1 cellular context compared by ENCODE assay signal in genomic region chr10:97570789-97571536, GRCh38.
TF ChIP-seq lines count a peak whose summit lies in the region.

No MANE protein-coding gene starts in this region.

TF ChIP-seq in WTC11, 78 proteins besides CTCF, POLR2A, EP300 and RAD21 (continued from another document):
- TF ChIP-seq, protein P1, sequence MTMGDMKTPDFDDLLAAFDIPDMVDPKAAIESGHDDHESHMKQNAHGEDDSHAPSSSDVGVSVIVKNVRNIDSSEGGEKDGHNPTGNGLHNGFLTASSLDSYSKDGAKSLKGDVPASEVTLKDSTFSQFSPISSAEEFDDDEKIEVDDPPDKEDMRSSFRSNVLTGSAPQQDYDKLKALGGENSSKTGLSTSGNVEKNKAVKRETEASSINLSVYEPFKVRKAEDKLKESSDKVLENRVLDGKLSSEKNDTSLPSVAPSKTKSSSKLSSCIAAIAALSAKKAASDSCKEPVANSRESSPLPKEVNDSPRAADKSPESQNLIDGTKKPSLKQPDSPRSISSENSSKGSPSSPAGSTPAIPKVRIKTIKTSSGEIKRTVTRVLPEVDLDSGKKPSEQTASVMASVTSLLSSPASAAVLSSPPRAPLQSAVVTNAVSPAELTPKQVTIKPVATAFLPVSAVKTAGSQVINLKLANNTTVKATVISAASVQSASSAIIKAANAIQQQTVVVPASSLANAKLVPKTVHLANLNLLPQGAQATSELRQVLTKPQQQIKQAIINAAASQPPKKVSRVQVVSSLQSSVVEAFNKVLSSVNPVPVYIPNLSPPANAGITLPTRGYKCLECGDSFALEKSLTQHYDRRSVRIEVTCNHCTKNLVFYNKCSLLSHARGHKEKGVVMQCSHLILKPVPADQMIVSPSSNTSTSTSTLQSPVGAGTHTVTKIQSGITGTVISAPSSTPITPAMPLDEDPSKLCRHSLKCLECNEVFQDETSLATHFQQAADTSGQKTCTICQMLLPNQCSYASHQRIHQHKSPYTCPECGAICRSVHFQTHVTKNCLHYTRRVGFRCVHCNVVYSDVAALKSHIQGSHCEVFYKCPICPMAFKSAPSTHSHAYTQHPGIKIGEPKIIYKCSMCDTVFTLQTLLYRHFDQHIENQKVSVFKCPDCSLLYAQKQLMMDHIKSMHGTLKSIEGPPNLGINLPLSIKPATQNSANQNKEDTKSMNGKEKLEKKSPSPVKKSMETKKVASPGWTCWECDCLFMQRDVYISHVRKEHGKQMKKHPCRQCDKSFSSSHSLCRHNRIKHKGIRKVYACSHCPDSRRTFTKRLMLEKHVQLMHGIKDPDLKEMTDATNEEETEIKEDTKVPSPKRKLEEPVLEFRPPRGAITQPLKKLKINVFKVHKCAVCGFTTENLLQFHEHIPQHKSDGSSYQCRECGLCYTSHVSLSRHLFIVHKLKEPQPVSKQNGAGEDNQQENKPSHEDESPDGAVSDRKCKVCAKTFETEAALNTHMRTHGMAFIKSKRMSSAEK (CRISPR knock-in tag; IDR thresholded peaks at IDR 0.05; ENCODE audit: borderline replicate concordance) = no peak
- TF ChIP-seq TEAD4 (CRISPR knock-in tag; IDR thresholded peaks at IDR 0.05) (no peak), RELA (CRISPR knock-in tag; IDR thresholded peaks at IDR 0.05; ENCODE audit: borderline replicate concordance) (no peak)
